Comparison of ENCODE assay signal across 11 cellular contexts in the genomic region with DNA sequence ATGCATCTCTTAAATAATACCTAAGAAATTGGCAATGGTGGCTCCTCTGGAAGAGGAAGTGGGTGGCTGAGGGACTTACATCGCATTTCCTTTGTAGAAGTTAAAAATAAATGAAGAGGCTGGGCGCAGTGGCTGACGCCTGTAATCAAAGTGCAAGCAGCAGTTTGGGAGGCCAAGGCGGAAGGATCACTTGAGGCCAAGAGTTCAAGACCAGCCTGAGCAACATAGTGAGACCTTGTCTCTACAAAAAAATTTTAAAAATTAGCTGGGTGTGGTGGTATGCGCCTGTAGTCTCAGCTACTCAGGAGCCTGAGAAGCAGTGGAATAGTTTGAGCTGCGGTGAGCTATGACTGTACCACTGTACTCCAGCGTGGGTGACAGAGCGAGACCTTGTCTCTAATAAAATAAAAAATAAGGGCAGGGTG. TPM values are rescaled to one million over a fixed set of nuclear protein-coding genes. Genes with fewer than 3 reads are reported as not detected.
DNase-seq lines count a peak whose midpoint lies in the region; ATAC-seq and TF ChIP-seq lines count a peak whose summit lies in the region.
"Had no signal": no experiment of that assay in that cellular context is flagged by ENCODE, and none has a peak within 500 bp of the region (broad histone marks: within the 10 kb centered on the region; RNA-seq: fewer than 3 reads in every experiment).

No MANE protein-coding gene starts in this region.

- H3K27me3 Mint-ChIP-seq in natural killer cell treated with Interleukin-12 subunit alpha and Interleukin-12 subunit beta and Interleukin-15 and Interleukin-18, amount 100 ng/mL, for 72 hours, result no peaks in the 10 kb centered on the region

- H3K9me3 ChIP-seq in Peyer's patch, result no peaks in the 10 kb centered on the region
- H3K9me3 ChIP-seq in mammary epithelial cell (replicated peaks; ENCODE audit: insufficient read depth, low read length), result no peaks in the 10 kb centered on the region

- H4K20me1 ChIP-seq in mammary epithelial cell (ENCODE audit: insufficient read depth, low read length), result no peaks in the 10 kb centered on the region

- H3K9me3 Mint-ChIP-seq in natural killer cell treated with Interleukin-12 subunit alpha and Interleukin-12 subunit beta and Interleukin-15 and Interleukin-18, amount 100 ng/mL, for 72 hours, result no peaks in the 10 kb centered on the region
- H3K9me3 Mint-ChIP-seq: WTC11 had no signal

- no peaks in the 10 kb centered on the region for H3K79me2 ChIP-seq in mammary epithelial cell (ENCODE audit: insufficient read depth, low read length)

- H3K36me3 ChIP-seq in GM06990 (ENCODE audit: control insufficient read depth, insufficient read depth, low read length), result no peaks in the 10 kb centered on the region
- no peaks in the 10 kb centered on the region for H3K36me3 ChIP-seq in Peyer's patch
- H3K36me3 ChIP-seq in mammary epithelial cell (ENCODE audit: insufficient read depth, low read length), result no peaks in the 10 kb centered on the region

- no peak overlapping the region for H3K4me2 ChIP-seq in mammary epithelial cell (ENCODE audit: insufficient read depth, low read depth, low read length)

- TF ChIP-seq CTCF in GM06990 (IDR thresholded peaks at IDR 0.05; ENCODE audit: insufficient read depth, low read length, poor library complexity, severe bottlenecking), result no peak
- TF ChIP-seq CTCF in Peyer's patch (IDR thresholded peaks at IDR 0.05), result no peak
- no peak for TF ChIP-seq CTCF in mammary epithelial cell (conservative IDR thresholded peaks at IDR 0.05 in 1 of 2, IDR thresholded peaks at IDR 0.05 in 1 of 2; ENCODE audit: extremely low read depth in 1 of 2, insufficient read depth in 1 of 2, low read depth in 1 of 2, low read length in 2 of 2)

- no peak overlapping the region for H3K9ac ChIP-seq in mammary epithelial cell (ENCODE audit: insufficient read depth, low read length)

- H3K4me1 ChIP-seq in Peyer's patch (peaks cover 3 to 20% (median 12%) of the 10 kb centered on the region in 4 donors), mammary epithelial cell (ENCODE audit: insufficient read depth, low read length) (peaks cover 15% of the 10 kb centered on the region)

- no peak for TF ChIP-seq POLR2A in Peyer's patch (IDR thresholded peaks at IDR 0.05)

- no peak overlapping the region for H3K4me3 ChIP-seq in GM06990 (replicated peaks; ENCODE audit: low read depth, low read length)
- H3K4me3 ChIP-seq in Peyer's patch, result no peak overlapping the region
- H3K4me3 ChIP-seq in mammary epithelial cell (replicated peaks in 1 of 3; ENCODE audit: insufficient read depth in 1 of 3, low read depth in 2 of 3, low read length in 3 of 3), result no peak overlapping the region
- H3K4me3 ChIP-seq: coronary artery had no signal

- CTCF ChIA-PET in mammary epithelial cell (lab: Charles Lee; ENCODE audit: low non-redundant PET), result no interaction called here

- peak overlapping the region; percentile 95 to 96 for H3K27ac Mint-ChIP-seq in natural killer cell treated with Interleukin-12 subunit alpha and Interleukin-12 subunit beta and Interleukin-15 and Interleukin-18, amount 100 ng/mL, for 72 hours
- H3K27ac Mint-ChIP-seq: WTC11 had no signal

- dilution Hi-C loops in mammary epithelial cell (cut with HindIII; ENCODE audit: low sequenced_read_pairs), result no loop called here

- H3K27ac ChIP-seq in Peyer's patch (peak overlapping the region in 3 of 4 donors; percentile 34 to 75 (median 44)), mammary epithelial cell (ENCODE audit: insufficient read depth, low read depth, low read length) (no peak overlapping the region)

- peak; percentile 68 for DNase-seq in GM06990 (ENCODE audit: extremely low read depth, insufficient read length)
- peak in 2 of 3 donors; percentile 71 to 86 for DNase-seq in Peyer's patch
- peak; percentile 35 for DNase-seq in activated effector memory CD4-positive, alpha-beta T cell treated with Interleukin-2 at 50 U/mL for 16 hours
- peak; percentile 65 for DNase-seq in natural killer cell treated with Interleukin-12 subunit alpha and Interleukin-12 subunit beta and Interleukin-15 and Interleukin-18, amount 100 ng/mL, for 72 hours (ENCODE audit: low spot score)
- no peak for DNase-seq in NCI-H2081 (lab: John Stamatoyannopoulos, UW)
- no peak for DNase-seq in GF-D8 (lab: John Stamatoyannopoulos, UW)
- no peak for DNase-seq in mammary epithelial cell
- DNase-seq: NCI-H2029 had no signal

- 97% methylated on average over 5 of the region's 8 CpGs for WGBS in mammary epithelial cell (ENCODE audit: low coverage, missing lambda C conversion rate)

- in situ Hi-C loops in mammary epithelial cell (cut with MboI; ENCODE audit: low sequenced_read_pairs in 2 of 2), result no loop called here

- H3K27me3 ChIP-seq in GM06990 (replicated peaks; ENCODE audit: control insufficient read depth, insufficient read depth, low read length) (no peaks in the 10 kb centered on the region), Peyer's patch (no peaks in the 10 kb centered on the region), mammary epithelial cell (ENCODE audit: insufficient read depth, low read length) (no peaks in the 10 kb centered on the region)

- no peak for ATAC-seq in natural killer cell treated with Interleukin-12 subunit alpha and Interleukin-12 subunit beta and Interleukin-15 and Interleukin-18, amount 100 ng/mL, for 72 hours
- no peak for ATAC-seq in GM18873 (IDR thresholded peaks at IDR 0.05; ENCODE audit: low FRiP score, unreplicated experiment)
- ATAC-seq: WTC11 had no signal

- peaks cover 40 to 64% of the 10 kb centered on the region in 2 donors for H3K4me1 Mint-ChIP-seq in natural killer cell treated with Interleukin-12 subunit alpha and Interleukin-12 subunit beta and Interleukin-15 and Interleukin-18, amount 100 ng/mL, for 72 hours (ENCODE audit: low read depth in 2 of 2)

- BruUV-seq in mammary epithelial cell (replicated peaks; lab: Mats Ljungman, UMichigan), result no TSS peak

- no peaks in the 10 kb centered on the region for H3K36me3 Mint-ChIP-seq in natural killer cell treated with Interleukin-12 subunit alpha and Interleukin-12 subunit beta and Interleukin-15 and Interleukin-18, amount 100 ng/mL, for 72 hours
- H3K36me3 Mint-ChIP-seq: WTC11 had no signal

- intact Hi-C loops in mammary epithelial cell (cut with micrococcal nuclease), result no loop called here

- peak overlapping the region; percentile 76 for H3K4me3 Mint-ChIP-seq in natural killer cell treated with Interleukin-12 subunit alpha and Interleukin-12 subunit beta and Interleukin-15 and Interleukin-18, amount 100 ng/mL, for 72 hours
- H3K4me3 Mint-ChIP-seq: WTC11 had no signal

- H2AFZ ChIP-seq in mammary epithelial cell (ENCODE audit: low read depth, low read length), result no peak overlapping the region

RNA-seq across cellular contexts. Expression of a gene that starts 12.2 kb away (rescaled TPM):
- total RNA-seq in Peyer's patch, result 10 to 100 TPM; 17.9 to 99.9 (median 26.6) TPM
- 10 to 100 TPM; 63.6 to 66.6 TPM for total RNA-seq in natural killer cell treated with Interleukin-12 subunit alpha and Interleukin-12 subunit beta and Interleukin-15 and Interleukin-18, amount 100 ng/mL, for 72 hours
- 10 to 100 TPM; 26.7 to 29.6 TPM for total RNA-seq in mammary epithelial cell
- 15.5 TPM for polyA plus RNA-seq in mammary epithelial cell
- polyA minus RNA-seq in mammary epithelial cell, result 39.6 TPM

Comparison
In these comparisons a context has a peak if more than half of its experiments do, and no peak if none do; other contexts are left out.
1. DNase-seq: peak in GM06990 (single experiment), Peyer's patch (2 of 3), activated effector memory CD4-positive, alpha-beta T cell treated with Interleukin-2 at 50 U/mL for 16 hours (single experiment) and natural killer cell treated with Interleukin-12 subunit alpha and Interleukin-12 subunit beta and Interleukin-15 and Interleukin-18, amount 100 ng/mL, for 72 hours (single experiment); none in NCI-H2081 (0 of 2), GF-D8 (single experiment) and mammary epithelial cell (single experiment).